ENCODE assay signal across 8 cellular contexts in genomic region chr10:102743078-102743587, GRCh38. TPM values are rescaled to one million over a fixed set of nuclear protein-coding genes. Genes with fewer than 3 reads are reported as not detected.
A peak's percentile ranks its signal among the peaks of the same experiment; 100 is the strongest.
DNase-seq lines count a peak whose midpoint lies in the region; ATAC-seq and TF ChIP-seq lines count a peak whose summit lies in the region.

No MANE protein-coding gene starts in this region.

- H3K36me3 Mint-ChIP-seq in activated CD4-positive, alpha-beta memory T cell treated with anti-CD3 and anti-CD28 coated beads, Interleukin-2, amount 10 ng/mL, durations not matched to agents 7 days and 5 days (ENCODE audit: low read depth) = peaks cover 7% of the 10 kb centered on the region
- peaks cover 4% of the 10 kb centered on the region for H3K36me3 Mint-ChIP-seq in type B pancreatic cell

- TF ChIP-seq CTCF in cardiac muscle cell (IDR thresholded peaks at IDR 0.05; ENCODE audit: low read depth, low read length) = no peak
- TF ChIP-seq CTCF in right lobe of liver (IDR thresholded peaks at IDR 0.05) = no peak
- TF ChIP-seq CTCF in type B pancreatic cell (conservative IDR thresholded peaks at IDR 0.05) = no peak
- TF ChIP-seq CTCF in GM20000 (IDR thresholded peaks at IDR 0.05; ENCODE audit: extremely low read depth, missing control alignments) = no peak

- H3K27me3 Mint-ChIP-seq in activated CD4-positive, alpha-beta memory T cell treated with anti-CD3 and anti-CD28 coated beads, Interleukin-2, amount 10 ng/mL, durations not matched to agents 7 days and 5 days = no peaks in the 10 kb centered on the region
- no peaks in the 10 kb centered on the region for H3K27me3 Mint-ChIP-seq in type B pancreatic cell

- peaks cover 4% of the 10 kb centered on the region for H3K9me3 Mint-ChIP-seq in activated CD4-positive, alpha-beta memory T cell treated with anti-CD3 and anti-CD28 coated beads, Interleukin-2, amount 10 ng/mL, durations not matched to agents 7 days and 5 days
- peaks cover under 1% of the 10 kb centered on the region for H3K9me3 Mint-ChIP-seq in type B pancreatic cell

- H3K4me3 Mint-ChIP-seq in activated CD4-positive, alpha-beta memory T cell treated with anti-CD3 and anti-CD28 coated beads, Interleukin-2, amount 10 ng/mL, durations not matched to agents 7 days and 5 days = peak overlapping the region; percentile 100
- peak overlapping the region; percentile 93 for H3K4me3 Mint-ChIP-seq in type B pancreatic cell

- H3K36me3 ChIP-seq in cardiac muscle cell = no peaks in the 10 kb centered on the region
- H3K36me3 ChIP-seq in right lobe of liver = no peaks in the 10 kb centered on the region

- TF ChIP-seq POLR2A in right lobe of liver (IDR thresholded peaks at IDR 0.05) = no peak

- H3K4me1 ChIP-seq in cardiac muscle cell (ENCODE audit: low read depth) (peaks cover 3% of the 10 kb centered on the region), right lobe of liver (peaks cover 0 to 28% (median 10%) of the 10 kb centered on the region in 4 donors)

- no peaks in the 10 kb centered on the region for H3K9me3 ChIP-seq in cardiac muscle cell (ENCODE audit: low read depth)
- no peaks in the 10 kb centered on the region for H3K9me3 ChIP-seq in right lobe of liver

- WGBS in right lobe of liver (ENCODE audit: insufficient coverage, low coverage, low lambda C conversion rate, missing lambda C conversion rate) = 27% methylated on average over 5 of the region's 7 CpGs

- no peak for ATAC-seq in left ventricle myocardium superior
- ATAC-seq in right lobe of liver = no peak

- CTCF ChIA-PET in activated CD4-positive, alpha-beta memory T cell treated with anti-CD3 and anti-CD28 coated beads, Interleukin-2, amount 10 ng/mL, durations not matched to agents 7 days and 5 days (lab: Charles Lee) = interaction anchor here (0.9 to 4.7 kb wide), 5 partner anchors 10 to 175 kb away, joined by 3 to 34 read pairs (median 4); partner anchors contain the start of genes ARL3, CNNM2 and SFXN2

- H3K4me3 ChIP-seq in cardiac muscle cell (peak overlapping the region; percentile 18), right lobe of liver (peak overlapping the region in 2 of 3 donors; percentile 22 to 26)

- peaks cover 36% of the 10 kb centered on the region for H3K4me1 Mint-ChIP-seq in activated CD4-positive, alpha-beta memory T cell treated with anti-CD3 and anti-CD28 coated beads, Interleukin-2, amount 10 ng/mL, durations not matched to agents 7 days and 5 days
- peaks cover 21% of the 10 kb centered on the region for H3K4me1 Mint-ChIP-seq in type B pancreatic cell (ENCODE audit: unreplicated experiment)

- H3K27me3 ChIP-seq in cardiac muscle cell (no peaks in the 10 kb centered on the region), right lobe of liver (no peaks in the 10 kb centered on the region)

- H3K27ac Mint-ChIP-seq in activated CD4-positive, alpha-beta memory T cell treated with anti-CD3 and anti-CD28 coated beads, Interleukin-2, amount 10 ng/mL, durations not matched to agents 7 days and 5 days = peak overlapping the region; percentile 82
- peak overlapping the region; percentile 89 for H3K27ac Mint-ChIP-seq in type B pancreatic cell

- DNase-seq in cardiac muscle cell (ENCODE audit: low read depth in 1 of 2, low spot score in 1 of 2) (no peak), left ventricle myocardium superior (no peak), right lobe of liver (no peak), type B pancreatic cell (ENCODE audit: extremely low spot score, unreplicated experiment) (no peak), GM20000 (ENCODE audit: low spot score) (no peak), hypothalamus (lab: John Stamatoyannopoulos, UW) (no peak)
- DNase-seq in activated CD4-positive, alpha-beta memory T cell treated with anti-CD3 and anti-CD28 coated beads, Interleukin-2, amount 10 ng/mL, durations not matched to agents 7 days and 5 days = peak; percentile 18
- no peak for DNase-seq in stimulated activated CD4-positive, alpha-beta T cell treated with anti-CD3 and anti-CD28 coated beads, Interleukin-15, amount 100 ng/mL, for 24 hours

- intact Hi-C loops in left ventricle myocardium superior (cut with micrococcal nuclease) (loop anchor here (10.0 kb wide), 1 partner anchor 52 kb away; no protein-coding TSS in a partner anchor), right lobe of liver (cut with DNase I) (no loop called here)

- H3K27ac ChIP-seq in cardiac muscle cell (no peak overlapping the region), right lobe of liver (no peak overlapping the region)

- POLR2A ChIA-PET in activated CD4-positive, alpha-beta memory T cell treated with anti-CD3 and anti-CD28 coated beads, Interleukin-2, amount 10 ng/mL, durations not matched to agents 7 days and 5 days (lab: Charles Lee) = interaction anchor here (0.8 to 3.9 kb wide), 13 partner anchors 9 to 626 kb away, joined by 3 to 26 read pairs (median 4); partner anchors contain the start of genes ACTR1A, ARL3, NT5C2 and SUFU

RNA-seq across cellular contexts. Expression of gene WBP1L, which starts 0.6 kb away (rescaled TPM):
- 40.6 and 43.9 TPM in 2 replicates for total RNA-seq in cardiac muscle cell
- polyA plus RNA-seq in cardiac muscle cell = 14.2 and 17.1 TPM in 2 replicates
- 22.4 TPM for total RNA-seq in left ventricle myocardium superior
- total RNA-seq in activated CD4-positive, alpha-beta memory T cell treated with anti-CD3 and anti-CD28 coated beads, Interleukin-2, amount 10 ng/mL, durations not matched to agents 7 days and 5 days = 10 to 100 TPM; 31.7 to 31.9 TPM
- 10 to 100 TPM; 24.1 to 58.4 (median 32.8) TPM for total RNA-seq in right lobe of liver
- 40.3 and 80.4 TPM in 2 replicates for total RNA-seq in type B pancreatic cell (ENCODE audit: low replicate concordance)

RNA-seq across cellular contexts. Expression of gene SFXN2, which starts 28.7 kb away (rescaled TPM):
- 10.5 and 14.2 TPM in 2 replicates for total RNA-seq in cardiac muscle cell
- 18.6 and 26.1 TPM in 2 replicates for polyA plus RNA-seq in cardiac muscle cell
- 1.5 TPM for total RNA-seq in left ventricle myocardium superior
- 10 to 100 TPM; 10.8 to 11.5 TPM for total RNA-seq in activated CD4-positive, alpha-beta memory T cell treated with anti-CD3 and anti-CD28 coated beads, Interleukin-2, amount 10 ng/mL, durations not matched to agents 7 days and 5 days
- total RNA-seq in right lobe of liver = 10 to 100 TPM in 4 of 6 experiments, 1 to 10 TPM in 2; 7.1 to 29.7 (median 16.5) TPM
- 27.8 and 35.8 TPM in 2 replicates for total RNA-seq in type B pancreatic cell (ENCODE audit: low replicate concordance)

RNA-seq across cellular contexts. Expression of gene ARL3, which starts 28.9 kb away (rescaled TPM):
- total RNA-seq in cardiac muscle cell (16.3 and 24.5 TPM in 2 replicates), left ventricle myocardium superior (13.6 TPM), right lobe of liver (1 to 10 TPM; 1.1 to 3.3 (median 2.3) TPM), type B pancreatic cell (ENCODE audit: low replicate concordance) (12.2 and 15.8 TPM in 2 replicates)
- polyA plus RNA-seq in cardiac muscle cell = 42.2 and 47.3 TPM in 2 replicates
- 1 to 10 TPM; 5.7 to 6.1 TPM for total RNA-seq in activated CD4-positive, alpha-beta memory T cell treated with anti-CD3 and anti-CD28 coated beads, Interleukin-2, amount 10 ng/mL, durations not matched to agents 7 days and 5 days
